ENCODE assay signal across 8 cellular contexts in the genomic region with DNA sequence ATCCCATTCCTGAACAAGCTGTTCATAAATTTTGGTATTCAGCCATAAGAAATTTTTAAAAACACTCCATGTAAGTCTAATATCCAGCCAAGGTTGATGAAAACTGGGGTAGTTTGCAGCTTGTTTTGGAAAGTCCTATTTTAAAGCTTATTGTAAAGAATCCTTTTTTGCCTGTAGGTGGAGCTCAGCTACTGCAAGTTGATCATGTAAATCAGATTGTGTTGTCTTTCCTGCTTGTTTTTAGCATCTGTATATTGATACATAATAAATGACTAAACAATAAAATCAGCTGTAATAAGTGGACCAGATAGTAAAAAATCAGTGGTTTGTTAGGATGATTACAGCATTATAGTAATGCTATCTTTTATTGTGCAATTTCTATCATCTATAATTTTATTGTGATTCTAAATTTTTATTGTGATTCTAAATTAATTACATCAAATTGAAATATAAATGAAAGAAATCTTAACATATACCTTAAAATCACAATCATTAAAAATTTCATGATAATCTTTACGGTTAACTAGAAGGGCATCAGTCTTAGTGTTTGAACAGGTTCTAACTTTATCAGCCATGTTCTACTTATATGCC. TPM values are rescaled to one million over a fixed set of nuclear protein-coding genes. Genes with fewer than 3 reads are reported as not detected.
DNase-seq lines count a peak whose midpoint lies in the region; ATAC-seq and TF ChIP-seq lines count a peak whose summit lies in the region.

No MANE protein-coding gene starts in this region.

- H3K9me3 ChIP-seq in NT2/D1 (ENCODE audit: insufficient read depth, low read length) (no peaks in the 10 kb centered on the region), liver (ENCODE audit: control insufficient read depth in 4 of 4, low read length in 3 of 4) (no peaks in the 10 kb centered on the region)

- H3K36me3 ChIP-seq in NT2/D1 (ENCODE audit: insufficient read depth, insufficient read length, low read length): peaks cover 4% of the 10 kb centered on the region
- peaks cover 0 to 4% (median under 1%) of the 10 kb centered on the region in 4 donors for H3K36me3 ChIP-seq in liver (ENCODE audit: control insufficient read depth in 4 of 4, insufficient read depth in 3 of 4, low read depth in 1 of 4, low read length in 3 of 4)

- WGBS in liver: 90% methylated on average over 1 of the region's 1 CpG

- H3K4me3 ChIP-seq in NT2/D1 (ENCODE audit: insufficient read length, low read depth): no peak overlapping the region
- H3K4me3 ChIP-seq in choroid plexus epithelial cell (ENCODE audit: low read depth, low read length): no peak overlapping the region
- H3K4me3 ChIP-seq in liver (ENCODE audit: low read depth in 1 of 3, low read length in 3 of 3): no peak overlapping the region

- H3K4me1 ChIP-seq in NT2/D1 (ENCODE audit: insufficient read depth, insufficient read length) (no peaks in the 10 kb centered on the region), liver (ENCODE audit: control insufficient read depth in 4 of 4, insufficient read depth in 4 of 4, low read length in 3 of 4) (no peaks in the 10 kb centered on the region)

- H3K27me3 ChIP-seq in NT2/D1 (ENCODE audit: insufficient read depth, insufficient read length) (no peaks in the 10 kb centered on the region), liver (ENCODE audit: control insufficient read depth in 4 of 4, insufficient read depth in 4 of 4, low read length in 3 of 4) (no peaks in the 10 kb centered on the region)

- peak; percentile 73 for TF ChIP-seq CTCF in choroid plexus epithelial cell (conservative IDR thresholded peaks at IDR 0.05; ENCODE audit: low read depth, low read length)
- peak; percentile 66 for TF ChIP-seq CTCF in liver (IDR thresholded peaks at IDR 0.05; ENCODE audit: low read depth, low read length, missing input control)

- ATAC-seq in HG03135 (IDR thresholded peaks at IDR 0.05; ENCODE audit: unreplicated experiment): peak; percentile 43
- no peak for ATAC-seq in GM18498 (IDR thresholded peaks at IDR 0.05; ENCODE audit: unreplicated experiment)

- TF ChIP-seq RAD21 in liver (IDR thresholded peaks at IDR 0.05): peak; percentile 91 to 92

- H3K27ac ChIP-seq in liver (ENCODE audit: low read depth in 1 of 2, low read length in 2 of 2): no peak overlapping the region

- DNase-seq in activated gamma-delta T cell treated with Interleukin-2 at 50 U/mL for 16 hours (peak; percentile 4), activated gamma-delta T cell (lab: John Stamatoyannopoulos, UW) (no peak), NT2/D1 (ENCODE audit: low read depth, low spot score) (peak; percentile 6), choroid plexus epithelial cell (ENCODE audit: low read depth) (peak; percentile 87), T1000 (lab: John Stamatoyannopoulos, UW) (no peak)

- H3K9ac ChIP-seq in NT2/D1 (ENCODE audit: insufficient read length, low read depth) (no peak overlapping the region), liver (ENCODE audit: low read depth in 1 of 2, low read length in 2 of 2) (no peak overlapping the region)

TF ChIP-seq in liver, 16 proteins besides CTCF, POLR2A, EP300 and RAD21:
- TF ChIP-seq SP1 (IDR thresholded peaks at IDR 0.05): no peak
- no peak for TF ChIP-seq FOXA1 (IDR thresholded peaks at IDR 0.05)
- TF ChIP-seq, protein P1, sequence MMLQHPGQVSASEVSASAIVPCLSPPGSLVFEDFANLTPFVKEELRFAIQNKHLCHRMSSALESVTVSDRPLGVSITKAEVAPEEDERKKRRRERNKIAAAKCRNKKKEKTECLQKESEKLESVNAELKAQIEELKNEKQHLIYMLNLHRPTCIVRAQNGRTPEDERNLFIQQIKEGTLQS (IDR thresholded peaks at IDR 0.05): no peak
- TF ChIP-seq, protein P2, sequence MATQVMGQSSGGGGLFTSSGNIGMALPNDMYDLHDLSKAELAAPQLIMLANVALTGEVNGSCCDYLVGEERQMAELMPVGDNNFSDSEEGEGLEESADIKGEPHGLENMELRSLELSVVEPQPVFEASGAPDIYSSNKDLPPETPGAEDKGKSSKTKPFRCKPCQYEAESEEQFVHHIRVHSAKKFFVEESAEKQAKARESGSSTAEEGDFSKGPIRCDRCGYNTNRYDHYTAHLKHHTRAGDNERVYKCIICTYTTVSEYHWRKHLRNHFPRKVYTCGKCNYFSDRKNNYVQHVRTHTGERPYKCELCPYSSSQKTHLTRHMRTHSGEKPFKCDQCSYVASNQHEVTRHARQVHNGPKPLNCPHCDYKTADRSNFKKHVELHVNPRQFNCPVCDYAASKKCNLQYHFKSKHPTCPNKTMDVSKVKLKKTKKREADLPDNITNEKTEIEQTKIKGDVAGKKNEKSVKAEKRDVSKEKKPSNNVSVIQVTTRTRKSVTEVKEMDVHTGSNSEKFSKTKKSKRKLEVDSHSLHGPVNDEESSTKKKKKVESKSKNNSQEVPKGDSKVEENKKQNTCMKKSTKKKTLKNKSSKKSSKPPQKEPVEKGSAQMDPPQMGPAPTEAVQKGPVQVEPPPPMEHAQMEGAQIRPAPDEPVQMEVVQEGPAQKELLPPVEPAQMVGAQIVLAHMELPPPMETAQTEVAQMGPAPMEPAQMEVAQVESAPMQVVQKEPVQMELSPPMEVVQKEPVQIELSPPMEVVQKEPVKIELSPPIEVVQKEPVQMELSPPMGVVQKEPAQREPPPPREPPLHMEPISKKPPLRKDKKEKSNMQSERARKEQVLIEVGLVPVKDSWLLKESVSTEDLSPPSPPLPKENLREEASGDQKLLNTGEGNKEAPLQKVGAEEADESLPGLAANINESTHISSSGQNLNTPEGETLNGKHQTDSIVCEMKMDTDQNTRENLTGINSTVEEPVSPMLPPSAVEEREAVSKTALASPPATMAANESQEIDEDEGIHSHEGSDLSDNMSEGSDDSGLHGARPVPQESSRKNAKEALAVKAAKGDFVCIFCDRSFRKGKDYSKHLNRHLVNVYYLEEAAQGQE (IDR thresholded peaks at IDR 0.05): no peak
- TF ChIP-seq YY1 (IDR thresholded peaks at IDR 0.05): no peak
- TF ChIP-seq NR2F2 (IDR thresholded peaks at IDR 0.05): no peak
- TF ChIP-seq RXRA (IDR thresholded peaks at IDR 0.05): no peak
- TF ChIP-seq, protein P3, sequence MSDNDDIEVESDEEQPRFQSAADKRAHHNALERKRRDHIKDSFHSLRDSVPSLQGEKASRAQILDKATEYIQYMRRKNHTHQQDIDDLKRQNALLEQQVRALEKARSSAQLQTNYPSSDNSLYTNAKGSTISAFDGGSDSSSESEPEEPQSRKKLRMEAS (IDR thresholded peaks at IDR 0.05): no peak
- TF ChIP-seq, protein P4, sequence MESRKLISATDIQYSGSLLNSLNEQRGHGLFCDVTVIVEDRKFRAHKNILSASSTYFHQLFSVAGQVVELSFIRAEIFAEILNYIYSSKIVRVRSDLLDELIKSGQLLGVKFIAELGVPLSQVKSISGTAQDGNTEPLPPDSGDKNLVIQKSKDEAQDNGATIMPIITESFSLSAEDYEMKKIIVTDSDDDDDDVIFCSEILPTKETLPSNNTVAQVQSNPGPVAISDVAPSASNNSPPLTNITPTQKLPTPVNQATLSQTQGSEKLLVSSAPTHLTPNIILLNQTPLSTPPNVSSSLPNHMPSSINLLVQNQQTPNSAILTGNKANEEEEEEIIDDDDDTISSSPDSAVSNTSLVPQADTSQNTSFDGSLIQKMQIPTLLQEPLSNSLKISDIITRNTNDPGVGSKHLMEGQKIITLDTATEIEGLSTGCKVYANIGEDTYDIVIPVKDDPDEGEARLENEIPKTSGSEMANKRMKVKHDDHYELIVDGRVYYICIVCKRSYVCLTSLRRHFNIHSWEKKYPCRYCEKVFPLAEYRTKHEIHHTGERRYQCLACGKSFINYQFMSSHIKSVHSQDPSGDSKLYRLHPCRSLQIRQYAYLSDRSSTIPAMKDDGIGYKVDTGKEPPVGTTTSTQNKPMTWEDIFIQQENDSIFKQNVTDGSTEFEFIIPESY (IDR thresholded peaks at IDR 0.05): no peak
- no peak for TF ChIP-seq GABPA (IDR thresholded peaks at IDR 0.05 in 1 of 2, conservative IDR thresholded peaks at IDR 0.05 in 1 of 2)
- TF ChIP-seq HNF4G (IDR thresholded peaks at IDR 0.05): no peak
- no peak for TF ChIP-seq TAF1 (conservative IDR thresholded peaks at IDR 0.05)
- TF ChIP-seq HNF4A (conservative IDR thresholded peaks at IDR 0.05): no peak
- no peak for TF ChIP-seq JUND (IDR thresholded peaks at IDR 0.05)
- no peak for TF ChIP-seq EGR1 (IDR thresholded peaks at IDR 0.05; ENCODE audit: low read depth in 2 of 2)
- TF ChIP-seq FOXA2 (IDR thresholded peaks at IDR 0.05): no peak

RNA-seq across cellular contexts. Expression of a gene that starts 42.4 kb away (rescaled TPM):
- 1 to 10 TPM; 5.4 to 6.7 TPM for total RNA-seq in liver
- 1 to 10 TPM; 3.9 to 9.8 TPM for polyA plus RNA-seq in liver

RNA-seq across cellular contexts. Expression of a gene that starts 42.7 kb away (rescaled TPM):
- 1 to 10 TPM; 6.9 to 8.7 TPM for total RNA-seq in liver
- polyA plus RNA-seq in liver: 10 to 100 TPM in 1 of 2 donors, 1 to 10 TPM in 1; 2.9 to 22.0 TPM

Comparison
In these comparisons a context has a peak if more than half of its experiments do, and no peak if none do; other contexts are left out.
1. DNase-seq: peak in activated gamma-delta T cell treated with Interleukin-2 at 50 U/mL for 16 hours (single experiment), NT2/D1 (single experiment) and choroid plexus epithelial cell (single experiment); none in activated gamma-delta T cell (single experiment) and T1000 (single experiment).